ENCODE assay signal across 19 cellular contexts in genomic region chr6:157488058-157488457, GRCh38.
DNase-seq lines count a peak whose midpoint lies in the region; ATAC-seq and TF ChIP-seq lines count a peak whose summit lies in the region.
"Had no signal": no experiment of that assay in that cellular context is flagged by ENCODE, and none has a peak within 500 bp of the region (broad histone marks: within the 10 kb centered on the region; RNA-seq: fewer than 3 reads in every experiment).

No MANE protein-coding gene starts in this region.

- no peaks in the 10 kb centered on the region for H3K9me3 ChIP-seq in left ventricle myocardium inferior (replicated peaks)

- H3K36me3 ChIP-seq in left ventricle myocardium inferior, result no peaks in the 10 kb centered on the region

- H3K27me3 ChIP-seq in left ventricle myocardium inferior (ENCODE audit: low read depth), result no peaks in the 10 kb centered on the region

- H3K27ac ChIP-seq in left ventricle myocardium inferior (replicated peaks) (no peak overlapping the region), VCaP (peak overlapping the region; percentile 49)
- H3K27ac ChIP-seq: KMS-11 had no signal

- ATAC-seq in Right ventricle myocardium inferior (peak; percentile 5), memory B cell (ENCODE audit: low read depth) (no peak), GM19324 (IDR thresholded peaks at IDR 0.05; ENCODE audit: low FRiP score, unreplicated experiment) (no peak)
- no peak for ATAC-seq in stimulated activated naive B cell treated with anti-CD40 and anti-IgM and Interleukin-4, amounts not matched to agents 10 μg/mL and 1 μg/mL and 100 μg/mL, for 72 hours (replicated peaks)
- ATAC-seq: HCT116 had no signal

- no peak overlapping the region for H3K4me3 ChIP-seq in left ventricle myocardium inferior

- peaks cover 14% of the 10 kb centered on the region for H3K36me3 Mint-ChIP-seq in memory B cell
- peaks cover 11 to 13% of the 10 kb centered on the region in 2 donors for H3K36me3 Mint-ChIP-seq in stimulated activated naive B cell treated with anti-CD40 and anti-IgM and Interleukin-4, amounts not matched to agents 10 μg/mL and 1 μg/mL and 100 μg/mL, for 72 hours
- H3K36me3 Mint-ChIP-seq: CD4-positive, alpha-beta memory T cell had no signal

- no peak overlapping the region for H3K4me3 Mint-ChIP-seq in memory B cell
- no peak overlapping the region for H3K4me3 Mint-ChIP-seq in stimulated activated naive B cell treated with anti-CD40 and anti-IgM and Interleukin-4, amounts not matched to agents 10 μg/mL and 1 μg/mL and 100 μg/mL, for 72 hours
- H3K4me3 Mint-ChIP-seq: CD4-positive, alpha-beta memory T cell had no signal

- intact Hi-C loops in Right ventricle myocardium inferior (cut with DNase I), result no loop called here
- intact Hi-C loops in left ventricle myocardium inferior (cut with micrococcal nuclease), result no loop called here

- peaks cover 5% of the 10 kb centered on the region for H3K4me1 ChIP-seq in left ventricle myocardium inferior

- no peaks in the 10 kb centered on the region for H3K9me3 Mint-ChIP-seq in memory B cell
- peaks cover 0 to 3% of the 10 kb centered on the region in 2 donors for H3K9me3 Mint-ChIP-seq in stimulated activated naive B cell treated with anti-CD40 and anti-IgM and Interleukin-4, amounts not matched to agents 10 μg/mL and 1 μg/mL and 100 μg/mL, for 72 hours

- H3K27ac Mint-ChIP-seq in memory B cell, result peak overlapping the region; percentile 28
- H3K27ac Mint-ChIP-seq in stimulated activated naive B cell treated with anti-CD40 and anti-IgM and Interleukin-4, amounts not matched to agents 10 μg/mL and 1 μg/mL and 100 μg/mL, for 72 hours, result peak overlapping the region; percentile 79

- H3K4me1 Mint-ChIP-seq in memory B cell, result peaks cover 30% of the 10 kb centered on the region
- peaks cover 29 to 53% of the 10 kb centered on the region in 2 donors for H3K4me1 Mint-ChIP-seq in stimulated activated naive B cell treated with anti-CD40 and anti-IgM and Interleukin-4, amounts not matched to agents 10 μg/mL and 1 μg/mL and 100 μg/mL, for 72 hours

- TF ChIP-seq CTCF in left ventricle myocardium inferior (IDR thresholded peaks at IDR 0.05; ENCODE audit: borderline replicate concordance) (no peak), VCaP (conservative IDR thresholded peaks at IDR 0.05) (no peak)

- DNase-seq in Right ventricle myocardium inferior (ENCODE audit: missing footprints) (no peak), left ventricle myocardium inferior (no peak), memory B cell (ENCODE audit: low spot score in 2 of 2) (no peak), NCI-H748 (lab: John Stamatoyannopoulos, UW; ENCODE audit: unreplicated experiment) (no peak), NCI-H526 treated with DMSO at 0.1 percent for 48 hours (lab: John Stamatoyannopoulos, UW) (no peak)
- DNase-seq in stimulated activated naive B cell treated with anti-CD40 and anti-IgM and Interleukin-4, amounts not matched to agents 10 μg/mL and 1 μg/mL and 100 μg/mL, for 72 hours, result no peak
- DNase-seq: AML-193; CD4-positive, alpha-beta memory T cell; DMS153; GOT3; NCI-H1105; NCI-H146; NCI-H2029; NCI-H510A treated with DMSO at 0.1 percent for 48 hours; SHP77 had no signal

- no peaks in the 10 kb centered on the region for H3K27me3 Mint-ChIP-seq in memory B cell
- peaks cover 5 to 17% of the 10 kb centered on the region in 2 donors for H3K27me3 Mint-ChIP-seq in stimulated activated naive B cell treated with anti-CD40 and anti-IgM and Interleukin-4, amounts not matched to agents 10 μg/mL and 1 μg/mL and 100 μg/mL, for 72 hours
